ENCODE assay signal across 17 cellular contexts in the genomic region with DNA sequence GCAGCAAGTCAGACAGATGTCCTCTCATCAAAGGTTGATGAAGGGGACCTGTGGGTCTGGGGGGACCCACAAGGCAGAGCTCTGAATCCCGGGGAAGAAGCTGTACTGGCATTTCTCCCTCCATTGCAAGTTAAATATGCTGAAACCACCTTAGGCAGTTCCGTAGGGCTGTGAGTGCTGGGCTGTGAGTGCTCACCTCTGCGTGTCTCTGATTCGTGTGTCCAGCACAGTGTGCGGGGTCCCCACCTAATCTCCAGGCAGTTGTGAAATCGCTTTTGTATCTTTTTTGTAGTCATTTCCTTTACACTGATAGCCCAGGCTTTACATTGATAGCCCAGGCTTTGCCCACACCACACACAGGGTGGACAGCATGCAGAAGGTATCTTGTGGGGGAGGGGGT.
"Had no signal": no experiment of that assay in that cellular context is flagged by ENCODE, and none has a peak within 500 bp of the region (broad histone marks: within the 10 kb centered on the region; RNA-seq: fewer than 3 reads in every experiment).

No MANE protein-coding gene starts in this region.

- FAIRE-seq: islet of Langerhans, pancreas had no signal

- H3K9me3 Mint-ChIP-seq: activated naive CD4-positive, alpha-beta T cell treated with anti-CD3 and anti-CD28 coated beads for 36 hours; central memory CD8-positive, alpha-beta T cell; stimulated activated naive CD8-positive, alpha-beta T cell treated with anti-CD3 and anti-CD28 coated beads, Interleukin-15, Interleukin-2, amounts not matched to agents 100 ng/mL and 50 ng/mL, for 24 hours had no signal

- ATAC-seq: body of pancreas had no signal

- DNase-seq: activated CD4-positive, alpha-beta T cell treated with anti-CD3 and anti-CD28 coated beads, Interleukin-2, amount 10 ng/mL, durations not matched to agents 7 days and 5 days; activated CD4-positive, CD25-positive, alpha-beta regulatory T cell; activated CD8-positive, alpha-beta memory T cell treated with anti-CD3 and anti-CD28 coated beads for 24 hours; activated naive CD4-positive, alpha-beta T cell treated with anti-CD3 and anti-CD28 coated beads for 36 hours; body of pancreas; dermis blood vessel endothelial cell; esophagus squamous epithelium; foreskin fibroblast; head of caudate nucleus; mammary epithelial cell; pancreas; stimulated activated CD4-positive, alpha-beta T cell treated with anti-CD3 and anti-CD28 coated beads, Interleukin-2, amount 100 ng/mL, for 48 hours; T-helper 1 cell; uterus had no signal

- H3K4me3 Mint-ChIP-seq: activated CD4-positive, alpha-beta T cell treated with anti-CD3 and anti-CD28 coated beads, Interleukin-2, amount 10 ng/mL, durations not matched to agents 7 days and 5 days; activated naive CD4-positive, alpha-beta T cell treated with anti-CD3 and anti-CD28 coated beads for 36 hours; central memory CD8-positive, alpha-beta T cell; stimulated activated naive CD8-positive, alpha-beta T cell treated with anti-CD3 and anti-CD28 coated beads, Interleukin-15, Interleukin-2, amounts not matched to agents 100 ng/mL and 50 ng/mL, for 24 hours had no signal

- H3K27ac Mint-ChIP-seq: activated CD4-positive, alpha-beta T cell treated with anti-CD3 and anti-CD28 coated beads, Interleukin-2, amount 10 ng/mL, durations not matched to agents 7 days and 5 days; activated naive CD4-positive, alpha-beta T cell treated with anti-CD3 and anti-CD28 coated beads for 36 hours; stimulated activated naive CD8-positive, alpha-beta T cell treated with anti-CD3 and anti-CD28 coated beads, Interleukin-15, Interleukin-2, amounts not matched to agents 100 ng/mL and 50 ng/mL, for 24 hours had no signal

- H3K27me3 Mint-ChIP-seq: activated CD4-positive, alpha-beta T cell treated with anti-CD3 and anti-CD28 coated beads, Interleukin-2, amount 10 ng/mL, durations not matched to agents 7 days and 5 days; central memory CD8-positive, alpha-beta T cell; stimulated activated naive CD8-positive, alpha-beta T cell treated with anti-CD3 and anti-CD28 coated beads, Interleukin-15, Interleukin-2, amounts not matched to agents 100 ng/mL and 50 ng/mL, for 24 hours had no signal
